Comparison of ENCODE assay signal across 2 cellular contexts in genomic region chr2:133942363-133942762, GRCh38.
TF ChIP-seq lines count a peak whose summit lies in the region.

No MANE protein-coding gene starts in this region.

TF ChIP-seq in IMR-90, 13 proteins besides CTCF, POLR2A, EP300 and RAD21:
- no peak for TF ChIP-seq FOS (IDR thresholded peaks at IDR 0.05; ENCODE audit: low read depth, low read length)
- TF ChIP-seq ELK1 (IDR thresholded peaks at IDR 0.05; ENCODE audit: borderline replicate concordance, low read depth, low read length), result no peak

TF ChIP-seq in HepG2, 621 proteins besides CTCF, POLR2A, EP300 and RAD21:
- TF ChIP-seq NRL (CRISPR knock-in tag; IDR thresholded peaks at IDR 0.05; ENCODE audit: borderline replicate concordance), result no peak
- no peak for TF ChIP-seq SRY (CRISPR knock-in tag; IDR thresholded peaks at IDR 0.05)
- TF ChIP-seq RARG (CRISPR knock-in tag; IDR thresholded peaks at IDR 0.05; ENCODE audit: low read depth), result no peak
- no peak for TF ChIP-seq ZNF740 (CRISPR knock-in tag; IDR thresholded peaks at IDR 0.05)
- no peak for TF ChIP-seq TEAD2 (CRISPR knock-in tag; IDR thresholded peaks at IDR 0.05)
- TF ChIP-seq SMAD3 (CRISPR knock-in tag; IDR thresholded peaks at IDR 0.05), result no peak
- TF ChIP-seq ZNF749 (CRISPR knock-in tag; IDR thresholded peaks at IDR 0.05; ENCODE audit: borderline replicate concordance), result no peak
- no peak for TF ChIP-seq ZNF775 (CRISPR knock-in tag; IDR thresholded peaks at IDR 0.05; ENCODE audit: borderline replicate concordance)
- no peak for TF ChIP-seq ATF4 (CRISPR knock-in tag; IDR thresholded peaks at IDR 0.05)
- TF ChIP-seq MED13 (CRISPR knock-in tag; IDR thresholded peaks at IDR 0.05), result no peak
- no peak for TF ChIP-seq LBX2 (CRISPR knock-in tag; IDR thresholded peaks at IDR 0.05; ENCODE audit: borderline replicate concordance)
- no peak for TF ChIP-seq BCLAF1 (IDR thresholded peaks at IDR 0.05)
- no peak for TF ChIP-seq E2F5 (CRISPR knock-in tag; conservative IDR thresholded peaks at IDR 0.05)
